ENCODE assay signal across 20 cellular contexts in the genomic region with DNA sequence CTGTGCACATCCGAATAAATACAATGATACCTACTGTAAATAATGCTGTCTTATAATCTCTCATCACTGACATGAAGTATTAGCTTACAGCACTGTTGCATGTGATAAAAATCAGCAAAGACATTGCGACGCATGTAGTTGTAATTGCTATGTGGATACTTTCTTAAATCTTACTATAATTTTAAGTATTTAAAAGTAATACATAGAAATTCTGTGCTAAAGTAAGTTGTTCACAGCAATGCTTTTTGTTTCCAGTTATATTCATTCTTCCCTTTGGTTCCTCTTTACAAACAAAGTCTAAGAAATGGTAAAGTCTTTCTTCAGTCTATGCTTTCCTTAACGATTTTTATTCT.
DNase-seq lines count a peak whose midpoint lies in the region; ATAC-seq and TF ChIP-seq lines count a peak whose summit lies in the region.
"Had no signal": no experiment of that assay in that cellular context is flagged by ENCODE, and none has a peak within 500 bp of the region (broad histone marks: within the 10 kb centered on the region; RNA-seq: fewer than 3 reads in every experiment).

No MANE protein-coding gene starts in this region.

- no peaks in the 10 kb centered on the region for H3K27me3 ChIP-seq in left ventricle myocardium inferior (ENCODE audit: low read depth)
- no peaks in the 10 kb centered on the region for H3K27me3 ChIP-seq in hepatocyte
- no peaks in the 10 kb centered on the region for H3K27me3 ChIP-seq in heart right ventricle
- H3K27me3 ChIP-seq: BE2C, upper lobe of right lung had no signal

- H3K4me2 ChIP-seq in hepatocyte: peak overlapping the region; percentile 66

- H3K4me1 ChIP-seq in left ventricle myocardium inferior: peaks cover 18% of the 10 kb centered on the region
- no peaks in the 10 kb centered on the region for H3K4me1 ChIP-seq in hepatocyte (ENCODE audit: insufficient read depth)
- H3K4me1 ChIP-seq in heart right ventricle: peaks cover 0 to 12% (median 0%) of the 10 kb centered on the region in 9 donors
- H3K4me1 ChIP-seq: Caco-2, upper lobe of right lung had no signal

- TF ChIP-seq CTCF in left ventricle myocardium inferior (IDR thresholded peaks at IDR 0.05; ENCODE audit: borderline replicate concordance) (peak; percentile 4), VCaP (conservative IDR thresholded peaks at IDR 0.05) (peak; percentile 37), hepatocyte (IDR thresholded peaks at IDR 0.05; ENCODE audit: poor library complexity) (no peak), heart right ventricle (IDR thresholded peaks at IDR 0.05) (no peak)

- intact Hi-C loops in left ventricle myocardium inferior (cut with micrococcal nuclease) (loop anchor here (5.0 kb wide), 1 partner anchor 299 kb away; no protein-coding TSS in a partner anchor), Right ventricle myocardium inferior (cut with DNase I) (loop anchor here (1.0 to 5.0 kb wide), 2 partner anchors 284 to 298 kb away; no protein-coding TSS in a partner anchor), heart right ventricle (cut with DNase I) (loop anchor here in 9 of 10 donors (1.0 to 10.0 kb wide), 5 partner anchors 191 to 301 kb away; no protein-coding TSS in a partner anchor)

- no peak overlapping the region for H2AFZ ChIP-seq in hepatocyte

- DNase-seq in left ventricle myocardium inferior (no peak), Right ventricle myocardium inferior (ENCODE audit: missing footprints) (no peak), hepatocyte (ENCODE audit: low spot score) (no peak), heart right ventricle (no peak), dedifferentiated amniotic fluid mesenchymal stem cell (ENCODE audit: extremely low spot score) (no peak)
- DNase-seq: activated CD4-positive, alpha-beta memory T cell treated with anti-CD3 and anti-CD28 coated beads for 36 hours; activated CD8-positive, alpha-beta memory T cell treated with anti-CD3 and anti-CD28 coated beads, Interleukin-2, amount 50 U/mL, for 48 hours; activated naive CD8-positive, alpha-beta T cell treated with anti-CD3 and anti-CD28 coated beads for 36 hours; effector CD8-positive, alpha-beta T cell; stimulated activated CD4-positive, alpha-beta T cell treated with anti-CD3 and anti-CD28 coated beads, Interleukin-1b, Interleukin-23, amount 100 ng/mL, for 48 hours; T-cell; upper lobe of right lung had no signal

- H3K4me3 ChIP-seq in left ventricle myocardium inferior: peak overlapping the region; percentile 51
- H3K4me3 ChIP-seq in hepatocyte: no peak overlapping the region
- H3K4me3 ChIP-seq in heart right ventricle: peak overlapping the region in 4 of 10 donors; percentile 17 to 39 (median 34)
- H3K4me3 ChIP-seq: GM12878, upper lobe of right lung had no signal

- H3K36me3 ChIP-seq in left ventricle myocardium inferior (no peaks in the 10 kb centered on the region), hepatocyte (replicated peaks; ENCODE audit: insufficient read depth, low read depth) (no peaks in the 10 kb centered on the region), heart right ventricle (no peaks in the 10 kb centered on the region)
- H3K36me3 ChIP-seq: BE2C, upper lobe of right lung had no signal

- no peaks in the 10 kb centered on the region for H4K20me1 ChIP-seq in hepatocyte (ENCODE audit: insufficient read depth, poor library complexity, severe bottlenecking)

- H3K9me3 ChIP-seq in left ventricle myocardium inferior (replicated peaks) (no peaks in the 10 kb centered on the region), hepatocyte (ENCODE audit: low read depth) (no peaks in the 10 kb centered on the region), heart right ventricle (no peaks in the 10 kb centered on the region)
- H3K9me3 ChIP-seq: BE2C, Caco-2, upper lobe of right lung had no signal

- H3K79me2 ChIP-seq in hepatocyte: no peaks in the 10 kb centered on the region

- H3K27ac ChIP-seq in left ventricle myocardium inferior (replicated peaks): peak overlapping the region; percentile 85
- peak overlapping the region; percentile 69 for H3K27ac ChIP-seq in VCaP
- H3K27ac ChIP-seq in hepatocyte: peak overlapping the region; percentile 57
- peak overlapping the region in 2 of 10 donors; percentile 59 to 77 for H3K27ac ChIP-seq in heart right ventricle
- H3K27ac ChIP-seq: skin epidermis, upper lobe of right lung had no signal

- 29% methylated on average over 4 of the region's 4 CpGs for WGBS in hepatocyte (ENCODE audit: low lambda C conversion rate, missing lambda C conversion rate)
- 25 to 28% methylated on average over 4 of the region's 4 CpGs for WGBS in heart right ventricle, 2 donors

- H3K9me2 ChIP-seq in hepatocyte (replicated peaks; ENCODE audit: insufficient read depth): no peaks in the 10 kb centered on the region

- ATAC-seq in Right ventricle myocardium inferior: no peak
- no peak for ATAC-seq in GM19035 (IDR thresholded peaks at IDR 0.05; ENCODE audit: unreplicated experiment)
- ATAC-seq in heart right ventricle: no peak
- ATAC-seq in GM19452 (IDR thresholded peaks at IDR 0.05; ENCODE audit: unreplicated experiment): no peak
- ATAC-seq: activated CD4-positive, CD25-positive, alpha-beta regulatory T cell treated with anti-CD3 and anti-CD28 coated beads, Interleukin-2, amount 50 U/mL, for 24 hours; T-cell had no signal

Comparison
In these comparisons a context has a peak if more than half of its experiments do, and no peak if none do; other contexts are left out.
1. CTCF ChIP-seq: peak in left ventricle myocardium inferior (single experiment) and VCaP (single experiment); none in hepatocyte (single experiment) and heart right ventricle (0 of 9).